ENCODE assay signal across 10 cellular contexts in the genomic region with DNA sequence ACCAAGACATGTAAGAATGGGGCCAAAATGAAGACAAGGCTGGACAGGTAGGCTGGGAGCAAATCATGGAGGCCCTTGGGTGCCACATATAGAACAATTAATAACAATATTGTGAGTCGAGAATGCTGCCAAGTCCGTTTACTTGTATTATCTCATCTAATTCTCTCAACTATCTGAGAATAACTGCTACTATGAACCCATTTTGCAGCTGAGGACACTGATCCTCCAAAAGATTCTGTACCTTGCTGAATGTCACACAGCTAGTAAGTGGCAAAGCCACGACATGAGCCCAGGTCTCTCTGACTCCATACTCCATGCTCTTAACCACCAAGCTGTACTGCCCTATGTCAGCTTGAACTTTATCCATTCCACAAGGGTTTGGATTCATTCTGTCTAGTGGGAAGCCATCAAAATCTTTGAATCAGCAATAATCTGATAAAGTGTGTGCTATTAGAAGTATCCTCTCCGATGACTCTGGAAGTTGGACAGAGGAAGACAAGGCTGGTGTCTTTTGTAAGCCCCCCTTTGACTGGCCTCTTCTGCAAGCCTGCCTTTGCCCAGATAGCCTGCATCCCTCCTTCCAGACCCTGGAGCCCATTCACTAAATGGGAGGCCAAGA. TPM values are rescaled to one million over a fixed set of nuclear protein-coding genes. Genes with fewer than 3 reads are reported as not detected.
"Had no signal": no experiment of that assay in that cellular context is flagged by ENCODE, and none has a peak within 500 bp of the region (broad histone marks: within the 10 kb centered on the region; RNA-seq: fewer than 3 reads in every experiment).

No MANE protein-coding gene starts in this region.

- H2AFZ ChIP-seq: GM23248 had no signal

- ATAC-seq: HCT116 had no signal

- H3K9me3 ChIP-seq: HAP-1 had no signal

- H3K27ac ChIP-seq: GM23248 had no signal

- H3K4me3 ChIP-seq: GM23248, HAP-1 had no signal

- H3K4me1 ChIP-seq: HAP-1 had no signal

- DNase-seq: GM23248, GOT3, H7, KBM-7 had no signal

- H3K36me3 ChIP-seq: HAP-1 had no signal

- H3K9ac ChIP-seq: GM23248 had no signal

- FAIRE-seq: HTR-8/SVneo had no signal

RNA-seq across cellular contexts. Expression of a gene that starts 43.5 kb away (rescaled TPM):
- total RNA-seq: GM23248, H4, HT-29 had no signal
- polyA plus RNA-seq: GM23248, IgD-negative memory B cell had no signal
